Comparison of ENCODE assay signal across 13 cellular contexts in genomic region chr7:51366172-51366728, GRCh38. TPM values are rescaled to one million over a fixed set of nuclear protein-coding genes. Genes with fewer than 3 reads are reported as not detected.
"Had no signal": no experiment of that assay in that cellular context is flagged by ENCODE, and none has a peak within 500 bp of the region (broad histone marks: within the 10 kb centered on the region; RNA-seq: fewer than 3 reads in every experiment).

No MANE protein-coding gene starts in this region.

- DNase-seq: activated CD4-positive, alpha-beta T cell treated with anti-CD3 and anti-CD28 coated beads for 4 hours; activated CD8-positive, alpha-beta memory T cell treated with anti-CD3 and anti-CD28 coated beads, Interleukin-2, amount 50 U/mL, for 4 hours; activated naive CD4-positive, alpha-beta T cell treated with anti-CD3 and anti-CD28 coated beads, Interleukin-2, amount 50 U/mL, for 16 hours; activated naive CD8-positive, alpha-beta T cell treated with anti-CD3 and anti-CD28 coated beads, Interleukin-2, amount 10 ng/mL, durations not matched to agents 7 days and 5 days; KG1; T-cell; T1000 had no signal

- H3K27ac Mint-ChIP-seq: activated CD8-positive, alpha-beta T cell treated with anti-CD3 and anti-CD28 coated beads for 36 hours; activated naive CD8-positive, alpha-beta T cell treated with anti-CD3 and anti-CD28 coated beads, Interleukin-2, amount 10 ng/mL, durations not matched to agents 7 days and 5 days; T-cell had no signal

- H3K4me1 ChIP-seq: adrenal gland had no signal

- H3K9me3 Mint-ChIP-seq: activated CD8-positive, alpha-beta T cell treated with anti-CD3 and anti-CD28 coated beads for 36 hours had no signal

- H3K4me3 ChIP-seq: adrenal gland, SK-N-MC had no signal

- H3K36me3 ChIP-seq: adrenal gland, WERI-Rb-1 had no signal

- H3K27ac ChIP-seq: adrenal gland, SK-N-MC, WERI-Rb-1 had no signal

- ATAC-seq: activated CD4-positive, CD25-positive, alpha-beta regulatory T cell treated with anti-CD3 and anti-CD28 coated beads, Interleukin-2, amount 50 U/mL, for 24 hours; T-cell had no signal

- H3K4me1 Mint-ChIP-seq: activated naive CD8-positive, alpha-beta T cell treated with anti-CD3 and anti-CD28 coated beads, Interleukin-2, amount 10 ng/mL, durations not matched to agents 7 days and 5 days; T-cell had no signal

- H3K27me3 ChIP-seq: adrenal gland had no signal

- H3K9me3 ChIP-seq: adrenal gland had no signal

- H3K36me3 Mint-ChIP-seq: activated naive CD8-positive, alpha-beta T cell treated with anti-CD3 and anti-CD28 coated beads, Interleukin-2, amount 10 ng/mL, durations not matched to agents 7 days and 5 days; T-cell had no signal

- H3K27me3 Mint-ChIP-seq: activated CD8-positive, alpha-beta T cell treated with anti-CD3 and anti-CD28 coated beads for 36 hours; activated naive CD8-positive, alpha-beta T cell treated with anti-CD3 and anti-CD28 coated beads, Interleukin-2, amount 10 ng/mL, durations not matched to agents 7 days and 5 days had no signal

- H3K4me3 Mint-ChIP-seq: activated CD8-positive, alpha-beta T cell treated with anti-CD3 and anti-CD28 coated beads for 36 hours; activated naive CD8-positive, alpha-beta T cell treated with anti-CD3 and anti-CD28 coated beads, Interleukin-2, amount 10 ng/mL, durations not matched to agents 7 days and 5 days; T-cell had no signal

RNA-seq across cellular contexts. Expression of gene COBL, which starts 49.6 kb away (rescaled TPM):
- total RNA-seq: activated CD8-positive, alpha-beta T cell treated with anti-CD3 and anti-CD28 coated beads for 36 hours; activated naive CD8-positive, alpha-beta T cell treated with anti-CD3 and anti-CD28 coated beads, Interleukin-2, amount 10 ng/mL, durations not matched to agents 7 days and 5 days; OCI-LY7 had no signal
